ENCODE assay signal across 10 cellular contexts in genomic region chr5:168793844-168794837, GRCh38.
DNase-seq lines count a peak whose midpoint lies in the region; ATAC-seq, FAIRE-seq and TF ChIP-seq lines count a peak whose summit lies in the region.
"Had no signal": no experiment of that assay in that cellular context is flagged by ENCODE, and none has a peak within 500 bp of the region (broad histone marks: within the 10 kb centered on the region; RNA-seq: fewer than 3 reads in every experiment).

No MANE protein-coding gene starts in this region.

- H3K36me3 Mint-ChIP-seq in activated CD4-positive, alpha-beta T cell treated with anti-CD3 and anti-CD28 coated beads, Interleukin-2, amount 10 ng/mL, durations not matched to agents 24 days and 14 days (ENCODE audit: low read depth), result no peaks in the 10 kb centered on the region

- no peak for TF ChIP-seq CTCF in D721Med (IDR thresholded peaks at IDR 0.05; ENCODE audit: insufficient read depth, missing control alignments)

- H3K27me3 Mint-ChIP-seq in activated CD4-positive, alpha-beta T cell treated with anti-CD3 and anti-CD28 coated beads, Interleukin-2, amount 10 ng/mL, durations not matched to agents 24 days and 14 days, result no peaks in the 10 kb centered on the region
- H3K27me3 Mint-ChIP-seq: CD4-positive, alpha-beta T cell had no signal

- FAIRE-seq in D721Med (lab: Jason Lieb, UNC), result no peak
- FAIRE-seq: endometrium had no signal

- ATAC-seq in GM18867 (IDR thresholded peaks at IDR 0.05; ENCODE audit: unreplicated experiment), result no peak

- DNase-seq in activated CD4-positive, alpha-beta T cell treated with anti-CD3 and anti-CD28 coated beads, Interleukin-2, amount 10 ng/mL, durations not matched to agents 24 days and 14 days, result no peak
- no peak for DNase-seq in activated CD4-positive, alpha-beta T cell treated with anti-CD3 and anti-CD28 coated beads, Interleukin-2, amount 50 U/mL, for 1 hour
- peak; percentile 65 to 74 for DNase-seq in activated T-cell treated with anti-CD3 and anti-CD28 coated beads, Interleukin-2, amount 50 U/mL, for 48 hours
- DNase-seq in inferior parietal cortex (ENCODE audit: extremely low spot score) (peak; percentile 30), stromal cell of bone marrow (ENCODE audit: low read depth) (peak; percentile 92), AML-193 (lab: John Stamatoyannopoulos, UW) (no peak), D721Med (ENCODE audit: insufficient read length, low spot score) (no peak)
- DNase-seq: CD4-positive, alpha-beta T cell had no signal

- no peaks in the 10 kb centered on the region for H3K9me3 Mint-ChIP-seq in activated CD4-positive, alpha-beta T cell treated with anti-CD3 and anti-CD28 coated beads, Interleukin-2, amount 10 ng/mL, durations not matched to agents 24 days and 14 days
- H3K9me3 Mint-ChIP-seq: CD4-positive, alpha-beta T cell had no signal

- H3K4me1 Mint-ChIP-seq in activated CD4-positive, alpha-beta T cell treated with anti-CD3 and anti-CD28 coated beads, Interleukin-2, amount 10 ng/mL, durations not matched to agents 24 days and 14 days, result peaks cover 32% of the 10 kb centered on the region

- H3K27ac Mint-ChIP-seq in activated CD4-positive, alpha-beta T cell treated with anti-CD3 and anti-CD28 coated beads, Interleukin-2, amount 10 ng/mL, durations not matched to agents 24 days and 14 days, result peak overlapping the region; percentile 82
- H3K27ac Mint-ChIP-seq: CD4-positive, alpha-beta T cell had no signal

- H3K4me3 Mint-ChIP-seq in activated CD4-positive, alpha-beta T cell treated with anti-CD3 and anti-CD28 coated beads, Interleukin-2, amount 10 ng/mL, durations not matched to agents 24 days and 14 days, result no peak overlapping the region
- H3K4me3 Mint-ChIP-seq: CD4-positive, alpha-beta T cell had no signal

- intact Hi-C loops in activated CD4-positive, alpha-beta T cell treated with anti-CD3 and anti-CD28 coated beads, Interleukin-2, amount 10 ng/mL, durations not matched to agents 24 days and 14 days (cut with micrococcal nuclease), result loop anchor here (1.0 kb wide), 4 partner anchors 8 to 58 kb away; no protein-coding TSS in a partner anchor

Comparison
In these comparisons a context has a peak if more than half of its experiments do, and no peak if none do; other contexts are left out.
1. DNase-seq: peak in activated T-cell treated with anti-CD3 and anti-CD28 coated beads, Interleukin-2, amount 50 U/mL, for 48 hours (2 of 2), inferior parietal cortex (single experiment) and stromal cell of bone marrow (single experiment); none in activated CD4-positive, alpha-beta T cell treated with anti-CD3 and anti-CD28 coated beads, Interleukin-2, amount 10 ng/mL, durations not matched to agents 24 days and 14 days (single experiment), activated CD4-positive, alpha-beta T cell treated with anti-CD3 and anti-CD28 coated beads, Interleukin-2, amount 50 U/mL, for 1 hour (single experiment), AML-193 (0 of 2) and D721Med (single experiment).